19 cellular contexts compared by ENCODE assay signal in genomic region chr1:216074196-216074595, GRCh38.
"Had no signal": no experiment of that assay in that cellular context is flagged by ENCODE, and none has a peak within 500 bp of the region (broad histone marks: within the 10 kb centered on the region; RNA-seq: fewer than 3 reads in every experiment).

No MANE protein-coding gene starts in this region.

- DNase-seq: KBM-7, MV-4-11, NCI-H1048, NCI-H1105, NCI-H1417, NCI-H1436 treated with DMSO at 0.1 percent for 48 hours, NCI-H1694 treated with DMSO at 0.1 percent for 48 hours, NCI-H1930, NCI-H2081, NCI-H2107, NCI-H2227 treated with DMSO at 0.1 percent for 48 hours, NCI-H524, NCI-H526 treated with DMSO at 0.1 percent for 48 hours, NCI-H748 treated with DMSO at 0.1 percent for 48 hours, Right ventricle myocardium superior, RPMI8226, SK-N-SH, T-helper 1 cell had no signal

- FAIRE-seq: RCC 7860 had no signal

- H3K9ac ChIP-seq: SK-N-SH had no signal

- H3K9me3 ChIP-seq: SK-N-SH had no signal
